In genomic region chr7:148700693-148701092, GRCh38 we compare ENCODE assay signal across 1 cellular context.
A peak's percentile ranks its signal among the peaks of the same experiment; 100 is the strongest.
TF ChIP-seq lines count a peak whose summit lies in the region.

No MANE protein-coding gene starts in this region.

TF ChIP-seq in K562, 482 proteins besides CTCF, POLR2A, EP300 and RAD21 (continued from another document and continues in another):
- TF ChIP-seq, protein P1, sequence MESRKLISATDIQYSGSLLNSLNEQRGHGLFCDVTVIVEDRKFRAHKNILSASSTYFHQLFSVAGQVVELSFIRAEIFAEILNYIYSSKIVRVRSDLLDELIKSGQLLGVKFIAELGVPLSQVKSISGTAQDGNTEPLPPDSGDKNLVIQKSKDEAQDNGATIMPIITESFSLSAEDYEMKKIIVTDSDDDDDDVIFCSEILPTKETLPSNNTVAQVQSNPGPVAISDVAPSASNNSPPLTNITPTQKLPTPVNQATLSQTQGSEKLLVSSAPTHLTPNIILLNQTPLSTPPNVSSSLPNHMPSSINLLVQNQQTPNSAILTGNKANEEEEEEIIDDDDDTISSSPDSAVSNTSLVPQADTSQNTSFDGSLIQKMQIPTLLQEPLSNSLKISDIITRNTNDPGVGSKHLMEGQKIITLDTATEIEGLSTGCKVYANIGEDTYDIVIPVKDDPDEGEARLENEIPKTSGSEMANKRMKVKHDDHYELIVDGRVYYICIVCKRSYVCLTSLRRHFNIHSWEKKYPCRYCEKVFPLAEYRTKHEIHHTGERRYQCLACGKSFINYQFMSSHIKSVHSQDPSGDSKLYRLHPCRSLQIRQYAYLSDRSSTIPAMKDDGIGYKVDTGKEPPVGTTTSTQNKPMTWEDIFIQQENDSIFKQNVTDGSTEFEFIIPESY (CRISPR knock-in tag; IDR thresholded peaks at IDR 0.05): no peak
- TF ChIP-seq ZNF41 (CRISPR knock-in tag; conservative IDR thresholded peaks at IDR 0.05): no peak
- TF ChIP-seq SRF (CRISPR knock-in tag; IDR thresholded peaks at IDR 0.05): peak in 1 of 2 experiments; percentile 46; a peak in 1 of 4 replicates
- TF ChIP-seq USF1 (CRISPR knock-in tag; IDR thresholded peaks at IDR 0.05): no peak
- no peak for TF ChIP-seq ZNF780A (CRISPR knock-in tag; IDR thresholded peaks at IDR 0.05)
- TF ChIP-seq KDM1A (IDR thresholded peaks at IDR 0.05): no peak
- no peak for TF ChIP-seq CEBPG (CRISPR knock-in tag; IDR thresholded peaks at IDR 0.05)
- no peak for TF ChIP-seq CEBPG (tag; conservative IDR thresholded peaks at IDR 0.05 in 1 of 2, IDR thresholded peaks at IDR 0.05 in 1 of 2)
- TF ChIP-seq ASH1L (IDR thresholded peaks at IDR 0.05; ENCODE audit: borderline replicate concordance, low read depth, partially characterized antibody): peak; percentile 3
- TF ChIP-seq KAT7 (CRISPR knock-in tag; IDR thresholded peaks at IDR 0.05; ENCODE audit: borderline replicate concordance): peak; percentile 60; the same call in 1 of the 2 replicates
- no peak for TF ChIP-seq EWSR1 (IDR thresholded peaks at IDR 0.05; ENCODE audit: borderline replicate concordance, low read depth, partially characterized antibody)
- TF ChIP-seq SFPQ (IDR thresholded peaks at IDR 0.05; ENCODE audit: low read depth, low read length): no peak
- TF ChIP-seq SMARCB1 (IDR thresholded peaks at IDR 0.05; ENCODE audit: insufficient read length, low read depth): peak; percentile 78
- no peak for TF ChIP-seq ATF1 (CRISPR knock-in tag; IDR thresholded peaks at IDR 0.05)
- no peak for TF ChIP-seq ATF1 (tag; IDR thresholded peaks at IDR 0.05)
- no peak for TF ChIP-seq ZBTB8A (IDR thresholded peaks at IDR 0.05; ENCODE audit: partially characterized antibody)
- TF ChIP-seq NEUROD1 (IDR thresholded peaks at IDR 0.05; ENCODE audit: borderline replicate concordance, low read depth, low read length, partially characterized antibody): no peak
- no peak for TF ChIP-seq ERF (CRISPR knock-in tag; IDR thresholded peaks at IDR 0.05)
- no peak for TF ChIP-seq TFAM (CRISPR knock-in tag; conservative IDR thresholded peaks at IDR 0.05)
- TF ChIP-seq, protein P2, sequence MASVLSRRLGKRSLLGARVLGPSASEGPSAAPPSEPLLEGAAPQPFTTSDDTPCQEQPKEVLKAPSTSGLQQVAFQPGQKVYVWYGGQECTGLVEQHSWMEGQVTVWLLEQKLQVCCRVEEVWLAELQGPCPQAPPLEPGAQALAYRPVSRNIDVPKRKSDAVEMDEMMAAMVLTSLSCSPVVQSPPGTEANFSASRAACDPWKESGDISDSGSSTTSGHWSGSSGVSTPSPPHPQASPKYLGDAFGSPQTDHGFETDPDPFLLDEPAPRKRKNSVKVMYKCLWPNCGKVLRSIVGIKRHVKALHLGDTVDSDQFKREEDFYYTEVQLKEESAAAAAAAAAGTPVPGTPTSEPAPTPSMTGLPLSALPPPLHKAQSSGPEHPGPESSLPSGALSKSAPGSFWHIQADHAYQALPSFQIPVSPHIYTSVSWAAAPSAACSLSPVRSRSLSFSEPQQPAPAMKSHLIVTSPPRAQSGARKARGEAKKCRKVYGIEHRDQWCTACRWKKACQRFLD (CRISPR knock-in tag; IDR thresholded peaks at IDR 0.05): no peak
- TF ChIP-seq TAL1 (IDR thresholded peaks at IDR 0.05): 0 out of 2 replicates have a peak, but pooled peaks have one; percentile 27
- peak; percentile 34 for TF ChIP-seq MEIS2 (IDR thresholded peaks at IDR 0.05; ENCODE audit: partially characterized antibody)
- no peak for TF ChIP-seq RBM14 (IDR thresholded peaks at IDR 0.05; ENCODE audit: borderline replicate concordance, insufficient read depth, low read depth, low read length)
- no peak for TF ChIP-seq HSF4 (CRISPR knock-in tag; IDR thresholded peaks at IDR 0.05; ENCODE audit: borderline replicate concordance)
- TF ChIP-seq, protein P3, sequence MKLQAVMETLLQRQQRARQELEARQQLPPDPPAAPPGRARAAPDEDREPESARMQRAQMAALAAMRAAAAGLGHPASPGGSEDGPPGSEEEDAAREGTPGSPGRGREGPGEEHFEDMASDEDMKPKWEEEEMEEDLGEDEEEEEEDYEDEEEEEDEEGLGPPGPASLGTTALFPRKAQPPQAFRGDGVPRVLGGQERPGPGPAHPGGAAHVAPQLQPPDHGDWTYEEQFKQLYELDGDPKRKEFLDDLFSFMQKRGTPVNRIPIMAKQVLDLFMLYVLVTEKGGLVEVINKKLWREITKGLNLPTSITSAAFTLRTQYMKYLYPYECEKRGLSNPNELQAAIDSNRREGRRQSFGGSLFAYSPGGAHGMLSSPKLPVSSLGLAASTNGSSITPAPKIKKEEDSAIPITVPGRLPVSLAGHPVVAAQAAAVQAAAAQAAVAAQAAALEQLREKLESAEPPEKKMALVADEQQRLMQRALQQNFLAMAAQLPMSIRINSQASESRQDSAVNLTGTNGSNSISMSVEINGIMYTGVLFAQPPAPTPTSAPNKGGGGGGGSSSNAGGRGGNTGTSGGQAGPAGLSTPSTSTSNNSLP (IDR thresholded peaks at IDR 0.05; ENCODE audit: borderline replicate concordance, low read depth, low read length): no peak
- no peak for TF ChIP-seq ZNF282 (CRISPR knock-in tag; IDR thresholded peaks at IDR 0.05)
- TF ChIP-seq TARDBP (IDR thresholded peaks at IDR 0.05): no peak
- no peak for TF ChIP-seq POLR2AphosphoS2 (IDR thresholded peaks at IDR 0.05; ENCODE audit: low read length)
- TF ChIP-seq MGA (IDR thresholded peaks at IDR 0.05): 0 out of 2 replicates have a peak, but pooled peaks have one; percentile 31
- no peak for TF ChIP-seq NUFIP1 (IDR thresholded peaks at IDR 0.05; ENCODE audit: partially characterized antibody)
- 0 out of 4 replicates have a peak, but pooled peaks of 1 of the 2 experiments have one; percentile 41 for TF ChIP-seq RCOR1 (IDR thresholded peaks at IDR 0.05; ENCODE audit: borderline replicate concordance in 1 of 2, low read depth in 2 of 2, low read length in 2 of 2)
- no peak for TF ChIP-seq RBM22 (IDR thresholded peaks at IDR 0.05; ENCODE audit: low read depth, low read length, poor library complexity, severe bottlenecking)
- TF ChIP-seq EP400 (IDR thresholded peaks at IDR 0.05): 0 out of 2 replicates have a peak, but pooled peaks have one; percentile 68
- no peak for TF ChIP-seq EHMT2 (IDR thresholded peaks at IDR 0.05)
- no peak for TF ChIP-seq TEAD1 (CRISPR knock-in tag; IDR thresholded peaks at IDR 0.05)
- no peak for TF ChIP-seq DEAF1 (CRISPR knock-in tag; IDR thresholded peaks at IDR 0.05)
- no peak for TF ChIP-seq GTF2E2 (tag; IDR thresholded peaks at IDR 0.05)
- no peak for TF ChIP-seq CREB3 (tag; conservative IDR thresholded peaks at IDR 0.05; ENCODE audit: low read depth)
- peak; percentile 54; the same call in 1 of the 2 replicates for TF ChIP-seq LEF1 (IDR thresholded peaks at IDR 0.05)
- TF ChIP-seq TCF7 (IDR thresholded peaks at IDR 0.05; ENCODE audit: borderline replicate concordance): peak; percentile 88
